In genomic region chr2:16250886-16251285, GRCh38 we compare ENCODE assay signal across 18 cellular contexts.
"Had no signal": no experiment of that assay in that cellular context is flagged by ENCODE, and none has a peak within 500 bp of the region (broad histone marks: within the 10 kb centered on the region; RNA-seq: fewer than 3 reads in every experiment).

No MANE protein-coding gene starts in this region.

- H3K36me3 Mint-ChIP-seq: activated naive CD8-positive, alpha-beta T cell treated with anti-CD3 and anti-CD28 coated beads for 36 hours; type B pancreatic cell had no signal

- H3K9me3 Mint-ChIP-seq: stimulated activated naive CD8-positive, alpha-beta T cell treated with anti-CD3 and anti-CD28 coated beads, Interleukin-15, Interleukin-2, amounts not matched to agents 100 ng/mL and 50 ng/mL, for 24 hours had no signal

- H3K4me1 ChIP-seq: colonic mucosa had no signal

- DNase-seq: activated CD4-positive, alpha-beta T cell treated with anti-CD3 and anti-CD28 coated beads for 36 hours; activated CD4-positive, alpha-beta T cell treated with anti-CD3 and anti-CD28 coated beads, Interleukin-2, amount 50 U/mL, for 48 hours; activated naive CD8-positive, alpha-beta T cell treated with anti-CD3 and anti-CD28 coated beads for 36 hours; amniotic stem cell; body of pancreas; central memory CD4-positive, alpha-beta T cell; colonic mucosa; erythroblast; hypothalamus; kidney; nephron progenitor cell; occipital lobe; right cardiac atrium; T-helper 2 cell had no signal

- H3K27ac Mint-ChIP-seq: activated CD4-positive, alpha-beta T cell treated with anti-CD3 and anti-CD28 coated beads for 36 hours; activated naive CD8-positive, alpha-beta T cell treated with anti-CD3 and anti-CD28 coated beads for 36 hours; nephron progenitor cell; progenitor cell of endocrine pancreas; stimulated activated naive CD8-positive, alpha-beta T cell treated with anti-CD3 and anti-CD28 coated beads, Interleukin-15, Interleukin-2, amounts not matched to agents 100 ng/mL and 50 ng/mL, for 24 hours; type B pancreatic cell had no signal

- H3K27me3 ChIP-seq: body of pancreas, colonic mucosa had no signal

- H3K4me3 Mint-ChIP-seq: activated CD4-positive, alpha-beta T cell treated with anti-CD3 and anti-CD28 coated beads for 36 hours; activated naive CD8-positive, alpha-beta T cell treated with anti-CD3 and anti-CD28 coated beads for 36 hours; nephron progenitor cell; stimulated activated naive CD8-positive, alpha-beta T cell treated with anti-CD3 and anti-CD28 coated beads, Interleukin-15, Interleukin-2, amounts not matched to agents 100 ng/mL and 50 ng/mL, for 24 hours; type B pancreatic cell had no signal

- H3K27ac ChIP-seq: body of pancreas, colonic mucosa had no signal

- H3K9me3 ChIP-seq: body of pancreas, colonic mucosa had no signal

- ATAC-seq: activated CD4-positive, alpha-beta T cell treated with anti-CD3 and anti-CD28 coated beads for 36 hours; body of pancreas; left lobe of liver; right cardiac atrium had no signal

- H3K4me1 Mint-ChIP-seq: activated CD4-positive, alpha-beta T cell treated with anti-CD3 and anti-CD28 coated beads for 36 hours; activated naive CD8-positive, alpha-beta T cell treated with anti-CD3 and anti-CD28 coated beads for 36 hours had no signal

- H3K36me3 ChIP-seq: colonic mucosa had no signal

- H3K4me3 ChIP-seq: body of pancreas, colonic mucosa had no signal
